ENCODE assay signal across 1 cellular context in genomic region chr4:139177049-139177887, GRCh38.
TF ChIP-seq lines count a peak whose summit lies in the region.

TSS of gene ELF2 (minus strand) at chr4:139177218. CDS start at chr4:139137701, 39,517 bp downstream.

TF ChIP-seq in K562, 482 proteins besides CTCF, POLR2A, EP300 and RAD21 (continued from another document and continues in another):
- TF ChIP-seq HES1 (IDR thresholded peaks at IDR 0.05; ENCODE audit: low read depth) (peak; percentile 86), KLF10 (CRISPR knock-in tag; IDR thresholded peaks at IDR 0.05) (no peak), MNT (conservative IDR thresholded peaks at IDR 0.05) (peak; percentile 77 to 85), ZNF174 (CRISPR knock-in tag; IDR thresholded peaks at IDR 0.05) (no peak), CREB3 (tag; conservative IDR thresholded peaks at IDR 0.05; ENCODE audit: low read depth) (no peak; the same call in 1 of the 2 replicates), KDM5B (IDR thresholded peaks at IDR 0.05; ENCODE audit: insufficient replicate concordance, low read depth, low read length) (peak; percentile 14), SAP30 (IDR thresholded peaks at IDR 0.05; ENCODE audit: borderline replicate concordance, insufficient read depth, low read depth, low read length, poor library complexity, severe bottlenecking) (peak; percentile 83), CBX1 (IDR thresholded peaks at IDR 0.05; ENCODE audit: low read depth) (no peak; the same call in 1 of the 2 replicates), ZBTB7A (IDR thresholded peaks at IDR 0.05; ENCODE audit: borderline replicate concordance, control insufficient read depth, low read depth, low read length) (peak; percentile 77; the same call in 1 of the 2 replicates), MCM3 (IDR thresholded peaks at IDR 0.05) (no peak), RFX1 (IDR thresholded peaks at IDR 0.05) (no peak), CHD2 (IDR thresholded peaks at IDR 0.05; ENCODE audit: low read depth, low read length) (no peak), ETS1 (conservative IDR thresholded peaks at IDR 0.05; ENCODE audit: control insufficient read depth, low read depth, low read length) (peak; percentile 57; the same call in 1 of the 2 replicates), NCOR1 (IDR thresholded peaks at IDR 0.05) (peak; percentile 55; the same call in 1 of the 2 replicates), HDAC2 (IDR thresholded peaks at IDR 0.05) (peak; percentile 45; the same call in 1 of the 2 replicates), ZC3H4 (CRISPR knock-in tag; IDR thresholded peaks at IDR 0.05; ENCODE audit: borderline replicate concordance) (0 out of 2 replicates have a peak, but pooled peaks have one; percentile 5), ZFX (CRISPR knock-in tag; IDR thresholded peaks at IDR 0.05) (peak; percentile 55), IFI16 (CRISPR knock-in tag; IDR thresholded peaks at IDR 0.05) (no peak), HNRNPK (IDR thresholded peaks at IDR 0.05; ENCODE audit: low read depth, low read length, poor library complexity, severe bottlenecking) (peak; percentile 7), ZNF740 (CRISPR knock-in tag; IDR thresholded peaks at IDR 0.05) (no peak; the same call in 1 of the 2 replicates), ZNF740 (tag; IDR thresholded peaks at IDR 0.05) (peak in 1 of 2 experiments; percentile 75; a peak in 1 of 4 replicates), ZNF696 (CRISPR knock-in tag; conservative IDR thresholded peaks at IDR 0.05) (no peak), SIN3A (IDR thresholded peaks at IDR 0.05; ENCODE audit: borderline replicate concordance in 2 of 2, control insufficient read depth in 1 of 2, low read depth in 2 of 2, low read length in 2 of 2) (peak; percentile 72 to 92; a peak in 2 of 4 replicates), PHF21A (IDR thresholded peaks at IDR 0.05; ENCODE audit: borderline replicate concordance, low read depth) (peak; percentile 80; the same call in 1 of the 2 replicates), PKNOX1 (IDR thresholded peaks at IDR 0.05) (peak; percentile 89), NKRF (IDR thresholded peaks at IDR 0.05; ENCODE audit: borderline replicate concordance) (peak; percentile 87), THRAP3 (IDR thresholded peaks at IDR 0.05; ENCODE audit: borderline replicate concordance) (no peak), YY1 (IDR thresholded peaks at IDR 0.05; ENCODE audit: borderline replicate concordance in 1 of 3, control insufficient read depth in 1 of 3, extremely low read depth in 1 of 3, insufficient read depth in 3 of 3, insufficient read length in 1 of 3, insufficient replicate concordance in 2 of 3, low read depth in 1 of 3, low read length in 2 of 3) (peak in 1 of 3 experiments; percentile 37), MXI1 (IDR thresholded peaks at IDR 0.05; ENCODE audit: low read depth, low read length) (0 out of 2 replicates have a peak, but pooled peaks have one; percentile 54), CHD1 (IDR thresholded peaks at IDR 0.05; ENCODE audit: low read length) (peak; percentile 60), LARP7 (IDR thresholded peaks at IDR 0.05) (0 out of 2 replicates have a peak, but pooled peaks have one; percentile 26), CREM (IDR thresholded peaks at IDR 0.05; ENCODE audit: low read depth) (0 out of 2 replicates have a peak, but pooled peaks have one; percentile 30), PRPF4 (IDR thresholded peaks at IDR 0.05; ENCODE audit: insufficient read depth, low read depth, low read length, poor library complexity, severe bottlenecking) (no peak), KDM4B (IDR thresholded peaks at IDR 0.05; ENCODE audit: borderline replicate concordance in 2 of 2, low read depth in 1 of 2) (peak in 1 of 2 experiments; percentile 63; a peak in 1 of 4 replicates), E2F6 (IDR thresholded peaks at IDR 0.05; ENCODE audit: borderline replicate concordance in 1 of 2, extremely low read depth in 1 of 2, insufficient read depth in 1 of 2, insufficient read length in 1 of 2, low read depth in 1 of 2, low read length in 1 of 2, poor library complexity in 1 of 2, severe bottlenecking in 1 of 2) (peak in 1 of 2 experiments; percentile 44), MAZ (CRISPR knock-in tag; conservative IDR thresholded peaks at IDR 0.05 in 1 of 2, IDR thresholded peaks at IDR 0.05 in 1 of 2) (peak; percentile 52 to 77; a peak in 3 of 4 replicates), PHF8 (IDR thresholded peaks at IDR 0.05; ENCODE audit: borderline replicate concordance, low read length) (peak; percentile 57; the same call in 1 of the 2 replicates), MBD1 (CRISPR knock-in tag; IDR thresholded peaks at IDR 0.05) (no peak), ZNF263 (CRISPR knock-in tag; IDR thresholded peaks at IDR 0.05; ENCODE audit: borderline replicate concordance) (peak; percentile 91), TFAP4 (CRISPR knock-in tag; IDR thresholded peaks at IDR 0.05; ENCODE audit: borderline replicate concordance) (peak; percentile 9; the same call in 1 of the 2 replicates), BRD4 (IDR thresholded peaks at IDR 0.05) (0 out of 2 replicates have a peak, but pooled peaks have one; percentile 12), TAL1 (IDR thresholded peaks at IDR 0.05) (no peak), ARID1B (IDR thresholded peaks at IDR 0.05) (peak; percentile 33; the same call in 1 of the 2 replicates), FOXP1 (CRISPR knock-in tag; IDR thresholded peaks at IDR 0.05) (no peak), FOXK2 (conservative IDR thresholded peaks at IDR 0.05 in 1 of 2, IDR thresholded peaks at IDR 0.05 in 1 of 2; ENCODE audit: low read depth in 2 of 2) (peak; percentile 46 to 54; a peak in 2 of 4 replicates), SP1 (CRISPR knock-in tag; IDR thresholded peaks at IDR 0.05) (peak; percentile 74), EGR1 (conservative IDR thresholded peaks at IDR 0.05) (peak; percentile 87), NONO (IDR thresholded peaks at IDR 0.05; ENCODE audit: low read depth in 2 of 2, low read length in 1 of 2) (peak in 1 of 2 experiments; percentile 6; a peak in 1 of 4 replicates), NFE2L1 (tag; IDR thresholded peaks at IDR 0.05; ENCODE audit: borderline replicate concordance, low read depth) (no peak), SMARCE1 (IDR thresholded peaks at IDR 0.05) (peak; percentile 32; the same call in 1 of the 2 replicates), SUPT5H (IDR thresholded peaks at IDR 0.05) (peak; percentile 71; the same call in 1 of the 2 replicates), ZEB2 (IDR thresholded peaks at IDR 0.05) (peak; percentile 32; the same call in 1 of the 2 replicates), HNRNPL (IDR thresholded peaks at IDR 0.05; ENCODE audit: low read depth, low read length) (0 out of 2 replicates have a peak, but pooled peaks have one; percentile 9), ZBTB2 (IDR thresholded peaks at IDR 0.05) (peak; percentile 38; the same call in 1 of the 2 replicates), TBP (optimal IDR thresholded peaks at IDR 0.05; ENCODE audit: low read depth, low read length) (peak; percentile 58)
